8 cellular contexts compared by ENCODE assay signal in the genomic region with DNA sequence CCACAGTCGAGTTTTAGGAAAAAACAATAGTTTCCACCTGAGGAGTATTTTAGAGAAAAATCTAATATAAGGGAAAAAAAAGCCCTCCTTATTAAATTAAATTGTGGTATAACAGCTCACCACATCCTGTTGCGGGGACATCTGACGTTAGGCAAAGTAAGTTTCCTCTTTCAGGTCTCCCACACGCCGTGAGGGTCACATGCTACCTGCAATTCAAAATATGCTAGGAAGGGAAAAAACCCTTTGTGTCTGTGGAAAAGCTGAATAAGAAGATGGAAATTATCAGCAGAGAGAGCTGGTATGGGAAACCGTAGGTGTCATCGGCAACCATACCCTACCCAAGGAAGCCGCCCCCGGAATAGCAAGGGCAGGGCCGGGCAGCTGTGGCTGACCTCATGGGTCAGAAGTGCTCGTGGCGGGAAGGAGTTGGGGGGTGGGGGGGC.
DNase-seq lines count a peak whose midpoint lies in the region; ATAC-seq and TF ChIP-seq lines count a peak whose summit lies in the region.

No MANE protein-coding gene starts in this region.

- no peaks in the 10 kb centered on the region for H3K9me3 ChIP-seq in BE2C

- peak overlapping the region; percentile 85 for H3K4me3 Mint-ChIP-seq in activated naive CD8-positive, alpha-beta T cell

- H3K27me3 ChIP-seq in BE2C = peaks cover 5% of the 10 kb centered on the region; the same call in 1 of the 2 replicates

- H3K4me1 ChIP-seq in BE2C = peaks cover 3% of the 10 kb centered on the region; the same call in 1 of the 2 replicates

- peak overlapping the region; percentile 99 for H3K27ac Mint-ChIP-seq in activated naive CD8-positive, alpha-beta T cell

- intact Hi-C loops in left cardiac atrium (cut with DNase I) = loop anchor here in 1 of 2 donors (10.0 kb wide), 1 partner anchor 59 kb away; no protein-coding TSS in a partner anchor

- peaks cover 2% of the 10 kb centered on the region for H3K36me3 Mint-ChIP-seq in activated naive CD8-positive, alpha-beta T cell

- no peaks in the 10 kb centered on the region for H3K9me3 Mint-ChIP-seq in activated naive CD8-positive, alpha-beta T cell (ENCODE audit: low read depth)

- ATAC-seq in GM18508 (IDR thresholded peaks at IDR 0.05; ENCODE audit: insufficient read depth, unreplicated experiment) = peak; percentile 57
- peak; percentile 57 for ATAC-seq in HG02840 (IDR thresholded peaks at IDR 0.05; ENCODE audit: low FRiP score, unreplicated experiment)
- no peak for ATAC-seq in left cardiac atrium

- TF ChIP-seq CTCF in BE2C (IDR thresholded peaks at IDR 0.05; ENCODE audit: low read depth, low read length) = no peak

- no peaks in the 10 kb centered on the region for H3K27me3 Mint-ChIP-seq in activated naive CD8-positive, alpha-beta T cell

- peak; percentile 40 for DNase-seq in SKM-1 (lab: John Stamatoyannopoulos, UW; ENCODE audit: unreplicated experiment)
- peak; percentile 87 for DNase-seq in stimulated activated CD4-positive, alpha-beta T cell treated with anti-CD3 and anti-CD28 coated beads, Interleukin-4, amount 100 ng/mL, for 24 hours
- DNase-seq in hepatic stellate cell (ENCODE audit: low spot score) = no peak
- DNase-seq in left cardiac atrium = no peak
- DNase-seq in BE2C = no peak

- H3K4me1 Mint-ChIP-seq in activated naive CD8-positive, alpha-beta T cell (ENCODE audit: low read depth) = peaks cover 58% of the 10 kb centered on the region

- H3K36me3 ChIP-seq in BE2C = no peaks in the 10 kb centered on the region

- H3K4me3 ChIP-seq in BE2C (ENCODE audit: low read depth, low read length) = no peak overlapping the region

Comparison
In these comparisons a context has a peak if more than half of its experiments do, and no peak if none do; other contexts are left out.
1. ATAC-seq: peak in GM18508 (single experiment) and HG02840 (single experiment); none in left cardiac atrium (0 of 2).
2. DNase-seq: peak in SKM-1 (single experiment) and stimulated activated CD4-positive, alpha-beta T cell treated with anti-CD3 and anti-CD28 coated beads, Interleukin-4, amount 100 ng/mL, for 24 hours (single experiment); none in hepatic stellate cell (single experiment), left cardiac atrium (single experiment) and BE2C (single experiment).